Comparison of ENCODE assay signal across 1 cellular context in the genomic region with DNA sequence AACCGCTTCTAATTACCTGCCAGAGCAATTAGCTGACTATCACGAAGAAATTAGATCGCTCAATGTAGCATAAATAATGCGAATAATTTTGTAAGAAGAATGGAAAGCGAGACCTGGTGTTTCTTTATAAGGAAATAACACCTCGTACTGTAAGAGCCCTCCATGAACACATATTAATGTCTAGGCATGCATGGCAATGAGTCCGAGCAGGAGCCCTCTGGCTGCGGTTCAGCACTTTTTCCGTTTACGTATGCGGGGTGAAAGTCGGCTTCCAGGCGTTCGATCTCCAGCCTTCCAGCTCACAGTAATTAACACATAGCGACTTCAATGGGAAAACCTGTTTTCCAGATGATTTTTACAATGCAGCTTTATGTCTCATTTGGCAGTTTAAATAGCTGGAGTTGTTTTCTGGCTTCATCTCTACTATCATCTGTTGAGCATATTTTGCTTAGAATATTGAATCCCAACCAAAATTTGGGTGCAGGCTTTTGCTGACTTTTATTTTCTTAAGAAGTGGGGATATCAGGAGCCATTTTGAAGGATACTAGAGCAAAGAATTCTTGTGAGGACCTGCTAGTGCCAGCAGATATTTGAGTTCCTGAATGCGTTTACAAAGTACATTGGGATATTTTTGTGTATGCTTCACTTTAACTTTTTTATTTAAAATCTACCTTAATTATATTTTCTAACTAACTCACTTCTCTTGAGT.
TF ChIP-seq lines count a peak whose summit lies in the region.

No MANE protein-coding gene starts in this region.

TF ChIP-seq in H1, 55 proteins besides CTCF, POLR2A, EP300 and RAD21 (continued from another document):
- TF ChIP-seq KDM4A (IDR thresholded peaks at IDR 0.05; ENCODE audit: low read depth, low read length, severe bottlenecking) (no peak), TAF1 (IDR thresholded peaks at IDR 0.05; ENCODE audit: low read depth, low read length) (no peak), EZH2 (IDR thresholded peaks at IDR 0.05; ENCODE audit: low read depth, low read length, severe bottlenecking) (peak; percentile 72), TCF12 (IDR thresholded peaks at IDR 0.05; ENCODE audit: low read depth, low read length) (no peak), SUZ12 (IDR thresholded peaks at IDR 0.05; ENCODE audit: low read length) (peak; percentile 87), NRF1 (IDR thresholded peaks at IDR 0.05; ENCODE audit: low read depth, low read length) (no peak), SRF (IDR thresholded peaks at IDR 0.05; ENCODE audit: low read depth, low read length) (no peak), MAFK (IDR thresholded peaks at IDR 0.05; ENCODE audit: low read depth, low read length) (no peak), RBBP5 (IDR thresholded peaks at IDR 0.05; ENCODE audit: borderline replicate concordance, low read depth, low read length) (peak; percentile 60; the same call in 1 of the 2 replicates), POLR2AphosphoS5 (IDR thresholded peaks at IDR 0.05; ENCODE audit: low read depth, low read length) (no peak), KDM1A (IDR thresholded peaks at IDR 0.05; ENCODE audit: borderline replicate concordance, low read length) (no peak), ZNF274 (IDR thresholded peaks at IDR 0.05; ENCODE audit: borderline replicate concordance, extremely low read depth, low read length) (no peak), CHD1 (IDR thresholded peaks at IDR 0.05; ENCODE audit: low read depth, low read length) (no peak), YY1 (IDR thresholded peaks at IDR 0.05; ENCODE audit: low read depth, low read length) (peak; percentile 33; the same call in 1 of the 2 replicates)
